1 cellular context compared by ENCODE assay signal in the genomic region with DNA sequence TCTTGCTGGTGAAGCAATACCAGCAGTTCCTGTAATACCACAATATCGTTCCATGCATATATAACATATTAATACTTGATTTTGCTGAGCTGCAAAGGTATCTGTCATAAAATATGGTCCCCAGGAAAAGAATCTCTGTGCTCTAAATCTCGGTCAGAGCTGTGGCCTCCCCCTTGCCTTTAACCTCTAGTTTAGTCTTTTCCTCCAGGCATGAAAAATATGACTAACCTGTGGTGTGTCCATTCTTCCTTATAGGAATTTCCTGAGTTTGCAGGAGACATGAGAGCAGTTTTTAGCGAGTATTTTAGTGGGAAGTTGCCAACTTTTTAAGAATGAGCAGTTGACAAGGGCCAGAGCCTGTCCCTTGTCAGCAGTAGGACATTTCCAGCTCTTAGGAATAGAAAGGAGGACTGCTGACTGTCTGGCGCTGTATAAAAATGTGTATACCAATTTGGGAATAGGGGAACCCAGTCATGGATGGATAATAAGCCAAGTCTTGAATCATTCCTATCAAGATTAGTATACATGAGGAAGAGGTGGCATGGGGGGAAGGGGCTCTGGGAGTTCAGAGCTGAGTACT.
TF ChIP-seq lines count a peak whose summit lies in the region.

No MANE protein-coding gene starts in this region.

TF ChIP-seq in GM12878, 131 proteins besides CTCF, POLR2A, EP300 and RAD21:
- TF ChIP-seq ZNF274 (IDR thresholded peaks at IDR 0.05; ENCODE audit: insufficient read depth, insufficient read length) (no peak), IKZF2 (IDR thresholded peaks at IDR 0.05) (no peak), STAT3 (IDR thresholded peaks at IDR 0.05; ENCODE audit: low read depth, low read length) (no peak), YBX1 (IDR thresholded peaks at IDR 0.05) (no peak), ZNF217 (IDR thresholded peaks at IDR 0.05) (no peak), TCF3 (IDR thresholded peaks at IDR 0.05; ENCODE audit: borderline replicate concordance, insufficient read depth, low read depth, low read length) (no peak), TARDBP (IDR thresholded peaks at IDR 0.05; ENCODE audit: borderline replicate concordance) (no peak), RAD51 (IDR thresholded peaks at IDR 0.05) (no peak), CHD1 (IDR thresholded peaks at IDR 0.05; ENCODE audit: low read depth, low read length) (no peak), ZZZ3 (IDR thresholded peaks at IDR 0.05; ENCODE audit: control insufficient read depth, insufficient read length, low read depth) (no peak), CHD2 (IDR thresholded peaks at IDR 0.05; ENCODE audit: borderline replicate concordance, low read depth, low read length) (no peak), MTA3 (IDR thresholded peaks at IDR 0.05; ENCODE audit: borderline replicate concordance, low read length) (no peak), IRF4 (IDR thresholded peaks at IDR 0.05; ENCODE audit: low read depth, low read length) (no peak)
- TF ChIP-seq, protein P1, sequence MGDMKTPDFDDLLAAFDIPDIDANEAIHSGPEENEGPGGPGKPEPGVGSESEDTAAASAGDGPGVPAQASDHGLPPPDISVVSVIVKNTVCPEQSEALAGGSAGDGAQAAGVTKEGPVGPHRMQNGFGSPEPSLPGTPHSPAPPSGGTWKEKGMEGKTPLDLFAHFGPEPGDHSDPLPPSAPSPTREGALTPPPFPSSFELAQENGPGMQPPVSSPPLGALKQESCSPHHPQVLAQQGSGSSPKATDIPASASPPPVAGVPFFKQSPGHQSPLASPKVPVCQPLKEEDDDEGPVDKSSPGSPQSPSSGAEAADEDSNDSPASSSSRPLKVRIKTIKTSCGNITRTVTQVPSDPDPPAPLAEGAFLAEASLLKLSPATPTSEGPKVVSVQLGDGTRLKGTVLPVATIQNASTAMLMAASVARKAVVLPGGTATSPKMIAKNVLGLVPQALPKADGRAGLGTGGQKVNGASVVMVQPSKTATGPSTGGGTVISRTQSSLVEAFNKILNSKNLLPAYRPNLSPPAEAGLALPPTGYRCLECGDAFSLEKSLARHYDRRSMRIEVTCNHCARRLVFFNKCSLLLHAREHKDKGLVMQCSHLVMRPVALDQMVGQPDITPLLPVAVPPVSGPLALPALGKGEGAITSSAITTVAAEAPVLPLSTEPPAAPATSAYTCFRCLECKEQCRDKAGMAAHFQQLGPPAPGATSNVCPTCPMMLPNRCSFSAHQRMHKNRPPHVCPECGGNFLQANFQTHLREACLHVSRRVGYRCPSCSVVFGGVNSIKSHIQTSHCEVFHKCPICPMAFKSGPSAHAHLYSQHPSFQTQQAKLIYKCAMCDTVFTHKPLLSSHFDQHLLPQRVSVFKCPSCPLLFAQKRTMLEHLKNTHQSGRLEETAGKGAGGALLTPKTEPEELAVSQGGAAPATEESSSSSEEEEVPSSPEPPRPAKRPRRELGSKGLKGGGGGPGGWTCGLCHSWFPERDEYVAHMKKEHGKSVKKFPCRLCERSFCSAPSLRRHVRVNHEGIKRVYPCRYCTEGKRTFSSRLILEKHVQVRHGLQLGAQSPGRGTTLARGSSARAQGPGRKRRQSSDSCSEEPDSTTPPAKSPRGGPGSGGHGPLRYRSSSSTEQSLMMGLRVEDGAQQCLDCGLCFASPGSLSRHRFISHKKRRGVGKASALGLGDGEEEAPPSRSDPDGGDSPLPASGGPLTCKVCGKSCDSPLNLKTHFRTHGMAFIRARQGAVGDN (IDR thresholded peaks at IDR 0.05) = no peak
- TF ChIP-seq, protein P2, sequence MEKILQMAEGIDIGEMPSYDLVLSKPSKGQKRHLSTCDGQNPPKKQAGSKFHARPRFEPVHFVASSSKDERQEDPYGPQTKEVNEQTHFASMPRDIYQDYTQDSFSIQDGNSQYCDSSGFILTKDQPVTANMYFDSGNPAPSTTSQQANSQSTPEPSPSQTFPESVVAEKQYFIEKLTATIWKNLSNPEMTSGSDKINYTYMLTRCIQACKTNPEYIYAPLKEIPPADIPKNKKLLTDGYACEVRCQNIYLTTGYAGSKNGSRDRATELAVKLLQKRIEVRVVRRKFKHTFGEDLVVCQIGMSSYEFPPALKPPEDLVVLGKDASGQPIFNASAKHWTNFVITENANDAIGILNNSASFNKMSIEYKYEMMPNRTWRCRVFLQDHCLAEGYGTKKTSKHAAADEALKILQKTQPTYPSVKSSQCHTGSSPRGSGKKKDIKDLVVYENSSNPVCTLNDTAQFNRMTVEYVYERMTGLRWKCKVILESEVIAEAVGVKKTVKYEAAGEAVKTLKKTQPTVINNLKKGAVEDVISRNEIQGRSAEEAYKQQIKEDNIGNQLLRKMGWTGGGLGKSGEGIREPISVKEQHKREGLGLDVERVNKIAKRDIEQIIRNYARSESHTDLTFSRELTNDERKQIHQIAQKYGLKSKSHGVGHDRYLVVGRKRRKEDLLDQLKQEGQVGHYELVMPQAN (conservative IDR thresholded peaks at IDR 0.05) = no peak
TF ChIP-seq in GM12878: peak in this region for 0.
